In the genomic region with DNA sequence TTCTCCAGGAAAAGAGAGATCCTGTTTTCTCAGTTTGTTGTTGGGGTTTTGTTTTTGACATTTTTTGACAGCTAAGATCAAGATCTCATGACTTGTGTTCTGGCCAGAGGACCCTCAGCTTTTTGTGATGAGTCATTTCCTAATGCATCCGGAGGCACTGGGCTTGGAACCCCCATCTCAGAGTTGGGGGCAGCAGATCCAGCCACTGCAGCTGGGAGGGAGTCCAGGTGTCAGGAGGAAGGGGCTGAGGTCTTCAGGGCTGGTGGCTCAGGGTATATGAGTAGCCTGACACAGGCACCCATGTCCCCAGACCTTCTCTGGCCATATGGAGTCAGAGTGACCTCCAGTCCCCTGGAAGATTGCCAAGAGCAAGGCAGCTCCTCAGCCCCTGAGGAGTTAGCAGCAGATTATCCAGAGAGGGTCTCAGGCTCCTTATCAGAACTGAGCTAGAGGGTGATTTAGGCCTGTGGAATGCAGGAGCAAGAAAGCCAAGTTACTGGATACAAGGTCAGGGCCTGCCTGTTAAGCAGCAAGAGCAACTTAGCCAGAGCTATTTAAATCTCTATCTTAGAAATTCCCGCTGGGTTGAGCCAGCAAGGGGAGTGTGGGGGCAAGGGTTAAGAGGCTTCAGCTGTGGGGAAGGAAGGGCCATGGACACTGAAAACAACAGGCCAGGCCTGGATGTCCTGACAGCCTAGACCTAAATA, we compare ENCODE assay signal across 8 cellular contexts.
DNase-seq lines count a peak whose midpoint lies in the region; ATAC-seq and TF ChIP-seq lines count a peak whose summit lies in the region.

No MANE protein-coding gene starts in this region.

- DNase-seq in HuH-7.5 (ENCODE audit: low spot score) (peak; percentile 27), colonic mucosa (peak; percentile 41), left colon (peak in 1 of 2 donors; percentile 36), thyroid gland (peak; percentile 45 to 47), nucleus accumbens (lab: John Stamatoyannopoulos, UW) (no peak), DMS79 (lab: John Stamatoyannopoulos, UW) (no peak)

- H3K9me3 ChIP-seq in colonic mucosa (no peaks in the 10 kb centered on the region), thyroid gland (no peaks in the 10 kb centered on the region)

- no peaks in the 10 kb centered on the region for H3K36me3 ChIP-seq in colonic mucosa
- H3K36me3 ChIP-seq in thyroid gland = no peaks in the 10 kb centered on the region

- peak; percentile 31 for ATAC-seq in left colon
- ATAC-seq in GM18868 (IDR thresholded peaks at IDR 0.05; ENCODE audit: unreplicated experiment) = no peak
- no peak for ATAC-seq in HG03520 (IDR thresholded peaks at IDR 0.05; ENCODE audit: unreplicated experiment)

- H3K4me1 ChIP-seq in colonic mucosa (no peaks in the 10 kb centered on the region), thyroid gland (peaks cover 51 to 67% of the 10 kb centered on the region in 2 donors)

- 33 to 50% methylated on average over 2 of the region's 2 CpGs for WGBS in thyroid gland, 2 donors

- H3K4me3 ChIP-seq in colonic mucosa = no peak overlapping the region
- no peak overlapping the region for H3K4me3 ChIP-seq in thyroid gland (replicated peaks in 1 of 3)

- no peak overlapping the region for H3K9ac ChIP-seq in colonic mucosa (ENCODE audit: low read depth in 2 of 2, low read length in 2 of 2)

- H3K27ac ChIP-seq in colonic mucosa (peak overlapping the region; percentile 50), thyroid gland (peak overlapping the region; percentile 33 to 75 (median 71))

- intact Hi-C loops in colonic mucosa (cut with DNase I) (no loop called here), left colon (cut with DNase I, micrococcal nuclease) (no loop called here), thyroid gland (cut with DNase I) (loop anchor here (5.0 kb wide), 1 partner anchor 81 kb away; no protein-coding TSS in a partner anchor)

- no peak for TF ChIP-seq CTCF in colonic mucosa (IDR thresholded peaks at IDR 0.05)
- no peak for TF ChIP-seq CTCF in thyroid gland (IDR thresholded peaks at IDR 0.05)

- H3K27me3 ChIP-seq in colonic mucosa (no peaks in the 10 kb centered on the region), thyroid gland (no peaks in the 10 kb centered on the region)

- TF ChIP-seq POLR2A in thyroid gland (IDR thresholded peaks at IDR 0.05) = no peak

Comparison
In these comparisons a context has a peak if more than half of its experiments do, and no peak if none do; other contexts are left out.
1. DNase-seq: peak in HuH-7.5 (single experiment), colonic mucosa (single experiment) and thyroid gland (2 of 2); none in nucleus accumbens (0 of 56) and DMS79 (single experiment).